ENCODE assay signal across 1 cellular context in genomic region chr19:18649371-18650047, GRCh38.
TF ChIP-seq lines count a peak whose summit lies in the region.

No MANE protein-coding gene starts in this region.

TF ChIP-seq in GM12878, 131 proteins besides CTCF, POLR2A, EP300 and RAD21:
- TF ChIP-seq SRF (IDR thresholded peaks at IDR 0.05; ENCODE audit: low read depth in 2 of 2, low read length in 2 of 2) (0 out of 4 replicates have a peak, but pooled peaks of 1 of the 2 experiments have one; percentile 9), TCF12 (IDR thresholded peaks at IDR 0.05; ENCODE audit: low read depth, low read length) (0 out of 2 replicates have a peak, but pooled peaks have one; percentile 39), SMAD5 (IDR thresholded peaks at IDR 0.05; ENCODE audit: low read depth) (no peak)
